ENCODE assay signal across 5 cellular contexts in the genomic region with DNA sequence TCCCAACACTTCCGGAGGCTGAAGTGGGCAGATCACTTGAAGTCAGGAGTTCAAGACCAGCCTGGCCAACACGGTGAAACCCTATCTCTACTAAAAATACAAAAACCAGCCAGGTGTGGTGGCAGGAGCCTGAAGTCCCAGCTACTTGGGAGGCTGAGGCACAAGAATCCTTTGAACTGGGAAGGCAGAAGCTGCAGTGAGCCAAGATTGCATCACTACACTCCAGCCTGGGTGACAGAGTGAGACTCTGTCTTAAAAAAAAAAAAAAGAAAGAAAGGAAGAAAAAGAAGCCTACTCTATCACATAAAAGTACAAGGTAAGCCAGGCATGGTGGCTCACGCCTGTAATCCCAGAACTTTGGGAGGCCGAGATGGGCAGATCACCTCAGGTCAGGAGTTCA. TPM values are rescaled to one million over a fixed set of nuclear protein-coding genes. Genes with fewer than 3 reads are reported as not detected.
A peak's percentile ranks its signal among the peaks of the same experiment; 100 is the strongest.
DNase-seq lines count a peak whose midpoint lies in the region; ATAC-seq and TF ChIP-seq lines count a peak whose summit lies in the region.
"Not testable (repeated sequence)": the region's sequence is repeated elsewhere in the genome, so short reads cannot be mapped to it uniquely, and the experiment has no call there.

No MANE protein-coding gene starts in this region.

- not testable (repeated sequence) for TF ChIP-seq CTCF in ascending aorta (IDR thresholded peaks at IDR 0.05); MCF 10A (IDR thresholded peaks at IDR 0.05; ENCODE audit: unreplicated experiment); stomach (IDR thresholded peaks at IDR 0.05); thoracic aorta (IDR thresholded peaks at IDR 0.05)

- H3K27me3 Mint-ChIP-seq in T-helper 17 cell; MCF 10A (ENCODE audit: insufficient read depth, unreplicated experiment): not testable (repeated sequence)

- H3K27ac ChIP-seq in ascending aorta = peak overlapping the region; percentile 60 to 84
- H3K27ac ChIP-seq in stomach = peak overlapping the region in 3 of 5 donors; percentile 14 to 38 (median 17)
- peak overlapping the region; percentile 21 to 87 for H3K27ac ChIP-seq in thoracic aorta

- H3K27me3 ChIP-seq in ascending aorta; stomach; thoracic aorta (replicated peaks; ENCODE audit: insufficient read depth): not testable (repeated sequence)

- H3K4me3 Mint-ChIP-seq in T-helper 17 cell = peak overlapping the region; percentile 36
- not testable (repeated sequence) for H3K4me3 Mint-ChIP-seq in MCF 10A (ENCODE audit: unreplicated experiment)

- H3K36me3 Mint-ChIP-seq in T-helper 17 cell (ENCODE audit: low read depth) = not testable (repeated sequence)
- peaks cover 34% of the 10 kb centered on the region for H3K36me3 Mint-ChIP-seq in MCF 10A (ENCODE audit: insufficient read depth, unreplicated experiment)

- intact Hi-C loops in ascending aorta (cut with DNase I); MCF 10A (cut with micrococcal nuclease); stomach (cut with DNase I; ENCODE audit: low total_unique reads): not testable (repeated sequence)

- H3K27ac Mint-ChIP-seq in T-helper 17 cell (peak overlapping the region; percentile 3), MCF 10A (ENCODE audit: low read depth, unreplicated experiment) (peak overlapping the region; percentile 23)

- H3K9me3 Mint-ChIP-seq in MCF 10A (ENCODE audit: unreplicated experiment) = not testable (repeated sequence)

- TF ChIP-seq POLR2A in stomach (IDR thresholded peaks at IDR 0.05) = not testable (repeated sequence)

- not testable (repeated sequence) for BruUV-seq in MCF 10A (replicated peaks; lab: Mats Ljungman, UMichigan)

- H3K4me1 ChIP-seq in ascending aorta = peaks cover 0 to 12% of the 10 kb centered on the region in 2 donors
- H3K4me1 ChIP-seq in stomach = peaks cover 6 to 25% (median 14%) of the 10 kb centered on the region in 4 donors
- H3K4me1 ChIP-seq in thoracic aorta (ENCODE audit: control insufficient read depth in 1 of 2, low read depth in 2 of 2) = peaks cover 17 to 37% of the 10 kb centered on the region in 2 donors

- H3K4me1 Mint-ChIP-seq in T-helper 17 cell = peaks cover 37% of the 10 kb centered on the region
- peaks cover 13% of the 10 kb centered on the region for H3K4me1 Mint-ChIP-seq in MCF 10A (ENCODE audit: insufficient read depth, unreplicated experiment)

- not testable (repeated sequence) for H3K36me3 ChIP-seq in ascending aorta, thoracic aorta
- H3K36me3 ChIP-seq in stomach = peaks cover 0 to 16% (median 2%) of the 10 kb centered on the region in 4 donors

- H3K4me3 ChIP-seq in ascending aorta = peak overlapping the region in 1 of 2 donors; percentile 44
- H3K4me3 ChIP-seq in stomach = not testable (repeated sequence)
- peak overlapping the region; percentile 56 for H3K4me3 ChIP-seq in thoracic aorta

- not testable (repeated sequence) for DNase-seq in T-helper 17 cell; MCF 10A (ENCODE audit: unreplicated experiment); stomach; thoracic aorta (ENCODE audit: low spot score)
- DNase-seq in ascending aorta (ENCODE audit: low spot score in 2 of 2) = peak in 1 of 2 donors; percentile 37

- H3K9me3 ChIP-seq in T-helper 17 cell (ENCODE audit: control insufficient read depth, low read length, poor library complexity, severe bottlenecking); ascending aorta; stomach; thoracic aorta: not testable (repeated sequence)

- POLR2A ChIA-PET in MCF 10A (lab: Yijun Ruan, JAX) = not testable (repeated sequence)

- WGBS in stomach, 5 donors = 91 to 99% (median 94%) methylated on average over 4 of the region's 4 CpGs

- not testable (repeated sequence) for ATAC-seq in T-helper 17 cell; thoracic aorta (ENCODE audit: insufficient number of reproducible peaks, low FRiP score, low read depth)

- CTCF ChIA-PET in MCF 10A (lab: Yijun Ruan, JAX) = interaction anchor here (0.6 to 6.3 kb wide), 2 partner anchors 15 to 49 kb away, joined by 4 to 42 read pairs; no protein-coding TSS in a partner anchor

- TF ChIP-seq EP300 in stomach (IDR thresholded peaks at IDR 0.05) = not testable (repeated sequence)

RNA-seq across cellular contexts. Expression of a gene that starts 5.6 kb away (rescaled TPM):
- total RNA-seq in T-helper 17 cell = 10 to 100 TPM; 41.9 to 50.0 TPM
- total RNA-seq in ascending aorta = 27.7 TPM
- total RNA-seq in MCF 10A (2022) = 80.2 and 95.0 TPM in 2 replicates
- total RNA-seq in stomach = 10 to 100 TPM in 4 of 5 donors, 1 to 10 TPM in 1; 8.7 to 39.8 (median 22.5) TPM
- polyA plus RNA-seq in stomach = 10 to 100 TPM in 1 of 3 donors, 1 to 10 TPM in 2; 4.8 to 11.0 (median 8.8) TPM
- total RNA-seq in thoracic aorta = 10 to 100 TPM; 40.8 to 62.2 TPM

RNA-seq across cellular contexts. Expression of a gene that starts 11.2 kb away (rescaled TPM):
- total RNA-seq in T-helper 17 cell = 10 to 100 TPM; 13.2 to 20.4 TPM
- 18.7 TPM for total RNA-seq in ascending aorta
- total RNA-seq in MCF 10A (2022) = 10.5 and 14.4 TPM in 2 replicates
- total RNA-seq in stomach = 10 to 100 TPM in 4 of 5 donors, 1 to 10 TPM in 1; 4.1 to 36.8 (median 26.4) TPM
- 1 to 10 TPM; 2.6 to 4.7 (median 3.2) TPM for polyA plus RNA-seq in stomach
- total RNA-seq in thoracic aorta = 10 to 100 TPM; 31.3 to 38.0 TPM

RNA-seq across cellular contexts. Expression of a gene that starts 55.1 kb away (rescaled TPM):
- total RNA-seq in T-helper 17 cell (1 to 10 TPM; 2.7 to 3.3 TPM), ascending aorta (19.6 TPM), MCF 10A (2022) (18.8 and 18.9 TPM in 2 replicates), stomach (100 to 1,000 TPM in 1 of 5 donors, 10 to 100 TPM in 4; 10.7 to 140 (median 36.5) TPM), thoracic aorta (100 to 1,000 TPM in 1 of 2 donors, 10 to 100 TPM in 1; 78.3 to 108 TPM)
- 10 to 100 TPM; 39.9 to 46.4 (median 46.3) TPM for polyA plus RNA-seq in stomach

Comparison
In these comparisons a context has a peak if more than half of its experiments do, and no peak if none do; other contexts are left out.
1. H3K27ac ChIP-seq: peak in every context shown above with its lines; median percentile 72 in ascending aorta; 54 in thoracic aorta; 17 in stomach.